8 cellular contexts compared by ENCODE assay signal in genomic region chr16:83137326-83137770, GRCh38.
DNase-seq lines count a peak whose midpoint lies in the region; ATAC-seq and TF ChIP-seq lines count a peak whose summit lies in the region.

No MANE protein-coding gene starts in this region.

- no peak for TF ChIP-seq POLR2A in heart left ventricle (IDR thresholded peaks at IDR 0.05)
- no peak for TF ChIP-seq POLR2A in gastrocnemius medialis (IDR thresholded peaks at IDR 0.05)

- peak overlapping the region in 9 of 12 donors; percentile 7 to 48 (median 33) for H3K4me3 ChIP-seq in heart left ventricle
- H3K4me3 ChIP-seq in foreskin fibroblast (ENCODE audit: low read depth in 1 of 2, low read length in 2 of 2): peak overlapping the region; percentile 41 to 54
- peak overlapping the region in 3 of 4 donors; percentile 8 to 35 (median 18) for H3K4me3 ChIP-seq in gastrocnemius medialis

- H3K4me1 ChIP-seq in heart left ventricle (peaks cover 0 to 5% (median 0%) of the 10 kb centered on the region in 12 donors), gastrocnemius medialis (no peaks in the 10 kb centered on the region)

- DNase-seq in heart left ventricle (no peak), Right ventricle myocardium inferior (ENCODE audit: missing footprints) (no peak), foreskin fibroblast (peak; percentile 67 to 75), gastrocnemius medialis (no peak), NCI-H1092 treated with DMSO at 0.1 percent for 48 hours (lab: John Stamatoyannopoulos, UW) (no peak), GM19240 (ENCODE audit: insufficient read length, low spot score) (no peak)

- TF ChIP-seq CTCF in heart left ventricle (IDR thresholded peaks at IDR 0.05): no peak
- TF ChIP-seq CTCF in foreskin fibroblast (IDR thresholded peaks at IDR 0.05; ENCODE audit: low read depth, low read length): no peak
- TF ChIP-seq CTCF in gastrocnemius medialis (IDR thresholded peaks at IDR 0.05 in 4 of 5, conservative IDR thresholded peaks at IDR 0.05 in 1 of 5): no peak

- no peak overlapping the region for H3K27ac ChIP-seq in heart left ventricle
- H3K27ac ChIP-seq in gastrocnemius medialis: no peak overlapping the region

- H3K36me3 ChIP-seq in heart left ventricle: no peaks in the 10 kb centered on the region
- no peaks in the 10 kb centered on the region for H3K36me3 ChIP-seq in gastrocnemius medialis

- no peaks in the 10 kb centered on the region for H3K27me3 ChIP-seq in heart left ventricle
- no peaks in the 10 kb centered on the region for H3K27me3 ChIP-seq in gastrocnemius medialis

- in situ Hi-C loops in gastrocnemius medialis (cut with MboI; ENCODE audit: low sequenced_read_pairs in 4 of 4): no loop called here

- intact Hi-C loops in heart left ventricle (cut with DNase I): no loop called here
- intact Hi-C loops in Right ventricle myocardium inferior (cut with DNase I): no loop called here
- intact Hi-C loops in gastrocnemius medialis (cut with DNase I; ENCODE audit: low total_unique reads): no loop called here

- no peaks in the 10 kb centered on the region for H3K9me3 ChIP-seq in heart left ventricle
- no peaks in the 10 kb centered on the region for H3K9me3 ChIP-seq in gastrocnemius medialis

- peak in 2 of 4 donors; percentile 45 to 49 for ATAC-seq in heart left ventricle
- no peak for ATAC-seq in Right ventricle myocardium inferior
- ATAC-seq in SK-N-SH treated with all-trans-retinoic acid at 6 μM for 48 hours: peak; percentile 78
- ATAC-seq in gastrocnemius medialis: peak in 1 of 2 donors; percentile 23
- no peak for ATAC-seq in GM18858 (IDR thresholded peaks at IDR 0.05; ENCODE audit: unreplicated experiment)

- WGBS in heart left ventricle, 4 donors: 51 to 67% (median 58%) methylated on average over 17 of the region's 17 CpGs

TF ChIP-seq in SK-N-SH treated with all-trans-retinoic acid at 6 μM for 48 hours, 23 proteins besides CTCF, POLR2A, EP300 and RAD21:
- TF ChIP-seq ESRRG (CRISPR knock-in tag; IDR thresholded peaks at IDR 0.05) (no peak), TOX (CRISPR knock-in tag; IDR thresholded peaks at IDR 0.05; ENCODE audit: borderline replicate concordance) (no peak), ISL1 (CRISPR knock-in tag; IDR thresholded peaks at IDR 0.05) (no peak), ZFP30 (CRISPR knock-in tag; IDR thresholded peaks at IDR 0.05) (no peak), ZNF70 (CRISPR knock-in tag; IDR thresholded peaks at IDR 0.05) (no peak), ZNF565 (CRISPR knock-in tag; conservative IDR thresholded peaks at IDR 0.05; ENCODE audit: low read depth) (no peak), TCF4 (CRISPR knock-in tag; IDR thresholded peaks at IDR 0.05; ENCODE audit: borderline replicate concordance) (no peak), ZNF8 (CRISPR knock-in tag; IDR thresholded peaks at IDR 0.05) (no peak), ZFP3 (CRISPR knock-in tag; IDR thresholded peaks at IDR 0.05) (no peak), ARNTL (CRISPR knock-in tag; IDR thresholded peaks at IDR 0.05; ENCODE audit: borderline replicate concordance, low read depth) (no peak)
- TF ChIP-seq, protein P1, sequence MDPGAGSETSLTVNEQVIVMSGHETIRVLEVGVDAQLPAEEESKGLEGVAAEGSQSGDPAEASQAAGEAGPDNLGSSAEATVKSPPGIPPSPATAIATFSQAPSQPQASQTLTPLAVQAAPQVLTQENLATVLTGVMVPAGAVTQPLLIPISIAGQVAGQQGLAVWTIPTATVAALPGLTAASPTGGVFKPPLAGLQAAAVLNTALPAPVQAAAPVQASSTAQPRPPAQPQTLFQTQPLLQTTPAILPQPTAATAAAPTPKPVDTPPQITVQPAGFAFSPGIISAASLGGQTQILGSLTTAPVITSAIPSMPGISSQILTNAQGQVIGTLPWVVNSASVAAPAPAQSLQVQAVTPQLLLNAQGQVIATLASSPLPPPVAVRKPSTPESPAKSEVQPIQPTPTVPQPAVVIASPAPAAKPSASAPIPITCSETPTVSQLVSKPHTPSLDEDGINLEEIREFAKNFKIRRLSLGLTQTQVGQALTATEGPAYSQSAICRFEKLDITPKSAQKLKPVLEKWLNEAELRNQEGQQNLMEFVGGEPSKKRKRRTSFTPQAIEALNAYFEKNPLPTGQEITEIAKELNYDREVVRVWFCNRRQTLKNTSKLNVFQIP (CRISPR knock-in tag; IDR thresholded peaks at IDR 0.05; ENCODE audit: borderline replicate concordance, low read depth): no peak
- TF ChIP-seq, protein P2, sequence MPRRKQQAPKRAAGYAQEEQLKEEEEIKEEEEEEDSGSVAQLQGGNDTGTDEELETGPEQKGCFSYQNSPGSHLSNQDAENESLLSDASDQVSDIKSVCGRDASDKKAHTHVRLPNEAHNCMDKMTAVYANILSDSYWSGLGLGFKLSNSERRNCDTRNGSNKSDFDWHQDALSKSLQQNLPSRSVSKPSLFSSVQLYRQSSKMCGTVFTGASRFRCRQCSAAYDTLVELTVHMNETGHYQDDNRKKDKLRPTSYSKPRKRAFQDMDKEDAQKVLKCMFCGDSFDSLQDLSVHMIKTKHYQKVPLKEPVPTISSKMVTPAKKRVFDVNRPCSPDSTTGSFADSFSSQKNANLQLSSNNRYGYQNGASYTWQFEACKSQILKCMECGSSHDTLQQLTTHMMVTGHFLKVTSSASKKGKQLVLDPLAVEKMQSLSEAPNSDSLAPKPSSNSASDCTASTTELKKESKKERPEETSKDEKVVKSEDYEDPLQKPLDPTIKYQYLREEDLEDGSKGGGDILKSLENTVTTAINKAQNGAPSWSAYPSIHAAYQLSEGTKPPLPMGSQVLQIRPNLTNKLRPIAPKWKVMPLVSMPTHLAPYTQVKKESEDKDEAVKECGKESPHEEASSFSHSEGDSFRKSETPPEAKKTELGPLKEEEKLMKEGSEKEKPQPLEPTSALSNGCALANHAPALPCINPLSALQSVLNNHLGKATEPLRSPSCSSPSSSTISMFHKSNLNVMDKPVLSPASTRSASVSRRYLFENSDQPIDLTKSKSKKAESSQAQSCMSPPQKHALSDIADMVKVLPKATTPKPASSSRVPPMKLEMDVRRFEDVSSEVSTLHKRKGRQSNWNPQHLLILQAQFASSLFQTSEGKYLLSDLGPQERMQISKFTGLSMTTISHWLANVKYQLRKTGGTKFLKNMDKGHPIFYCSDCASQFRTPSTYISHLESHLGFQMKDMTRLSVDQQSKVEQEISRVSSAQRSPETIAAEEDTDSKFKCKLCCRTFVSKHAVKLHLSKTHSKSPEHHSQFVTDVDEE (CRISPR knock-in tag; IDR thresholded peaks at IDR 0.05): no peak
- TF ChIP-seq, protein P3, sequence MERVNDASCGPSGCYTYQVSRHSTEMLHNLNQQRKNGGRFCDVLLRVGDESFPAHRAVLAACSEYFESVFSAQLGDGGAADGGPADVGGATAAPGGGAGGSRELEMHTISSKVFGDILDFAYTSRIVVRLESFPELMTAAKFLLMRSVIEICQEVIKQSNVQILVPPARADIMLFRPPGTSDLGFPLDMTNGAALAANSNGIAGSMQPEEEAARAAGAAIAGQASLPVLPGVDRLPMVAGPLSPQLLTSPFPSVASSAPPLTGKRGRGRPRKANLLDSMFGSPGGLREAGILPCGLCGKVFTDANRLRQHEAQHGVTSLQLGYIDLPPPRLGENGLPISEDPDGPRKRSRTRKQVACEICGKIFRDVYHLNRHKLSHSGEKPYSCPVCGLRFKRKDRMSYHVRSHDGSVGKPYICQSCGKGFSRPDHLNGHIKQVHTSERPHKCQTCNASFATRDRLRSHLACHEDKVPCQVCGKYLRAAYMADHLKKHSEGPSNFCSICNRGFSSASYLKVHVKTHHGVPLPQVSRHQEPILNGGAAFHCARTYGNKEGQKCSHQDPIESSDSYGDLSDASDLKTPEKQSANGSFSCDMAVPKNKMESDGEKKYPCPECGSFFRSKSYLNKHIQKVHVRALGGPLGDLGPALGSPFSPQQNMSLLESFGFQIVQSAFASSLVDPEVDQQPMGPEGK (CRISPR knock-in tag; IDR thresholded peaks at IDR 0.05; ENCODE audit: borderline replicate concordance): no peak

Comparison
In these comparisons a context has a peak if more than half of its experiments do, and no peak if none do; other contexts are left out.
1. DNase-seq: peak in foreskin fibroblast (2 of 2); none in heart left ventricle (0 of 5), Right ventricle myocardium inferior (single experiment), gastrocnemius medialis (0 of 2), NCI-H1092 treated with DMSO at 0.1 percent for 48 hours (single experiment) and GM19240 (single experiment).
2. Peak in every context shown above with its lines, with median percentiles within 50 percentile points of each other: H3K4me3 ChIP-seq.